Comparison of ENCODE assay signal across 24 cellular contexts in the genomic region with DNA sequence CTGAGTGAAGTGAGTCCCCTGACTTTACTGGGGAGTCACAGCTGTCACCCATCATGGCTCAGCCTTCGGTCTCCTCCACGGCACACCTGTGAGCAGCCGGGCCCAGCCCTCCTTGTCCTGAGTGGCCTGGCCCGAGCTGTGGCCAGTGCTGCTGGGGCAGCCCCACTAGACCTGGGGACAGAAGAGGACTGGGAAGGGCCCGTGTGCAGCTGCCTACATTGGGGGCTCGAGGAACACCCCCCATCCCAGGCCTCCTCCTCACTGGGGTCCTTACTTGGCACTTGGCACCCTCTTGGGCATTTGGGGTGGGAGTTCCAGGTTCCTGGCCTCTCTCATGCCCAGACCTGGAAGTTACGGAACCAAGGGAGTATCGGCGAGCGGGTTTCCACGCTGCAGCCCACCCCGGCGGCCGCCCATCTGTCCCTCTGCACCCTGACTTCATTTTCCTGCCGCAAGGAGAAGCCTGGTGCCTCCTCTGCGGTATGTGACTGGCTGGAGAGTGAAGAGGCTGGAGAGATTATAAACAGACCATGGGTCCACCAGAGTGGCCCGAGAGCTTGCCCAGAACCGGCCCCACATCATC.
DNase-seq lines count a peak whose midpoint lies in the region; ATAC-seq and TF ChIP-seq lines count a peak whose summit lies in the region.
"Had no signal": no experiment of that assay in that cellular context is flagged by ENCODE, and none has a peak within 500 bp of the region (broad histone marks: within the 10 kb centered on the region; RNA-seq: fewer than 3 reads in every experiment).

No MANE protein-coding gene starts in this region.

- H3K4me1 Mint-ChIP-seq in endodermal cell (no peaks in the 10 kb centered on the region), type B pancreatic cell (ENCODE audit: unreplicated experiment) (peaks cover 9% of the 10 kb centered on the region)
- no peaks in the 10 kb centered on the region for H3K4me1 Mint-ChIP-seq in stimulated activated naive B cell treated with anti-CD40 and anti-IgM and Interleukin-4, amounts not matched to agents 10 μg/mL and 1 μg/mL and 100 μg/mL, for 72 hours
- H3K4me1 Mint-ChIP-seq: CD8-positive, alpha-beta memory T cell had no signal

- H3K4me3 ChIP-seq in endodermal cell (ENCODE audit: low read length) (no peak overlapping the region), osteoblast (ENCODE audit: insufficient read depth, low read length) (no peak overlapping the region)
- H3K4me3 ChIP-seq: Peyer's patch had no signal

- H3K27me3 Mint-ChIP-seq in endodermal cell (ENCODE audit: insufficient read depth) (no peaks in the 10 kb centered on the region), type B pancreatic cell (peaks cover 14% of the 10 kb centered on the region)
- H3K27me3 Mint-ChIP-seq in stimulated activated naive B cell treated with anti-CD40 and anti-IgM and Interleukin-4, amounts not matched to agents 10 μg/mL and 1 μg/mL and 100 μg/mL, for 72 hours, result peaks cover 9 to 21% of the 10 kb centered on the region in 2 donors

- H3K36me3 Mint-ChIP-seq in endodermal cell (ENCODE audit: low read depth), result no peaks in the 10 kb centered on the region
- H3K36me3 Mint-ChIP-seq in type B pancreatic cell, result no peaks in the 10 kb centered on the region
- no peaks in the 10 kb centered on the region for H3K36me3 Mint-ChIP-seq in stimulated activated naive B cell treated with anti-CD40 and anti-IgM and Interleukin-4, amounts not matched to agents 10 μg/mL and 1 μg/mL and 100 μg/mL, for 72 hours
- H3K36me3 Mint-ChIP-seq: CD8-positive, alpha-beta memory T cell had no signal

- 90 to 94% methylated on average over 10 to 18 of the region's 18 CpGs for WGBS in endodermal cell (ENCODE audit: insufficient coverage in 1 of 2, insufficient read length in 1 of 2), 2 experiments

- H3K4me3 Mint-ChIP-seq in endodermal cell (no peak overlapping the region), type B pancreatic cell (no peak overlapping the region)
- H3K4me3 Mint-ChIP-seq in stimulated activated naive B cell treated with anti-CD40 and anti-IgM and Interleukin-4, amounts not matched to agents 10 μg/mL and 1 μg/mL and 100 μg/mL, for 72 hours, result no peak overlapping the region
- H3K4me3 Mint-ChIP-seq: CD8-positive, alpha-beta memory T cell had no signal

- H3K27me3 ChIP-seq in endodermal cell (ENCODE audit: control insufficient read depth, insufficient read depth, low read length, poor library complexity, severe bottlenecking) (no peaks in the 10 kb centered on the region), osteoblast (ENCODE audit: insufficient read depth, low read length) (no peaks in the 10 kb centered on the region)
- H3K27me3 ChIP-seq: Peyer's patch had no signal

- no peaks in the 10 kb centered on the region for H4K20me1 ChIP-seq in osteoblast (ENCODE audit: insufficient read depth, low read length)

- no peak overlapping the region for H3K9ac ChIP-seq in endodermal cell (ENCODE audit: extremely low read depth, low read length, poor library complexity, severe bottlenecking)

- no peaks in the 10 kb centered on the region for H3K79me2 ChIP-seq in osteoblast (ENCODE audit: insufficient read depth, low read length)

- no peaks in the 10 kb centered on the region for H3K9me3 ChIP-seq in endodermal cell (ENCODE audit: control insufficient read depth, low read length)
- H3K9me3 ChIP-seq in osteoblast (ENCODE audit: low read depth, low read length), result no peaks in the 10 kb centered on the region
- H3K9me3 ChIP-seq: Peyer's patch had no signal

- DNase-seq in activated CD8-positive, alpha-beta memory T cell treated with anti-CD3 and anti-CD28 coated beads, Interleukin-2, amount 50 U/mL, for 4 hours, result peak; percentile 5
- no peak for DNase-seq in activated CD8-positive, alpha-beta memory T cell treated with anti-CD3 and anti-CD28 coated beads, Interleukin-2, amount 50 U/mL, for 48 hours
- DNase-seq in endodermal cell (peak; percentile 26), osteoblast (ENCODE audit: insufficient read length, low spot score, missing footprints) (peak; percentile 57), type B pancreatic cell (ENCODE audit: extremely low spot score, unreplicated experiment) (peak; percentile 67), middle frontal gyrus (ENCODE audit: extremely low spot score, low spot score) (no peak)
- no peak for DNase-seq in stimulated activated naive B cell treated with anti-CD40 and anti-IgM and Interleukin-4, amounts not matched to agents 10 μg/mL and 1 μg/mL and 100 μg/mL, for 72 hours
- no peak for DNase-seq in activated CD4-positive, alpha-beta T cell treated with anti-CD3 and anti-CD28 coated beads, Interleukin-2, amount 50 U/mL, for 4 hours
- DNase-seq: ACHN, Calu3, DMS153, GDM1, GOT3, KG1, NCI-H1105 treated with DMSO at 0.1 percent for 48 hours, NCI-H1694, NCI-H2081, NCI-H2171, NCI-H524 treated with DMSO at 0.1 percent for 48 hours, NCI-H82 had no signal

- TF ChIP-seq CTCF in endodermal cell (conservative IDR thresholded peaks at IDR 0.05) (no peak), osteoblast (IDR thresholded peaks at IDR 0.05; ENCODE audit: extremely low read depth, low read depth, low read length) (no peak), type B pancreatic cell (conservative IDR thresholded peaks at IDR 0.05) (no peak)

- H3K27ac Mint-ChIP-seq in endodermal cell (no peak overlapping the region), type B pancreatic cell (no peak overlapping the region)
- no peak overlapping the region for H3K27ac Mint-ChIP-seq in stimulated activated naive B cell treated with anti-CD40 and anti-IgM and Interleukin-4, amounts not matched to agents 10 μg/mL and 1 μg/mL and 100 μg/mL, for 72 hours
- H3K27ac Mint-ChIP-seq: CD8-positive, alpha-beta memory T cell had no signal

- H3K9me3 Mint-ChIP-seq in endodermal cell (no peaks in the 10 kb centered on the region), type B pancreatic cell (no peaks in the 10 kb centered on the region)
- H3K9me3 Mint-ChIP-seq in stimulated activated naive B cell treated with anti-CD40 and anti-IgM and Interleukin-4, amounts not matched to agents 10 μg/mL and 1 μg/mL and 100 μg/mL, for 72 hours, result no peaks in the 10 kb centered on the region
- H3K9me3 Mint-ChIP-seq: CD8-positive, alpha-beta memory T cell had no signal

- H2AFZ ChIP-seq in osteoblast (ENCODE audit: low read length), result no peak overlapping the region

- no peaks in the 10 kb centered on the region for H3K4me1 ChIP-seq in endodermal cell (ENCODE audit: control insufficient read depth, insufficient read depth, low read length)
- no peaks in the 10 kb centered on the region for H3K4me1 ChIP-seq in osteoblast (ENCODE audit: insufficient read depth, low read length)

- no peak overlapping the region for H3K4me2 ChIP-seq in osteoblast (ENCODE audit: insufficient read depth, low read length)

- no peak for ATAC-seq in stimulated activated naive B cell treated with anti-CD40 and anti-IgM and Interleukin-4, amounts not matched to agents 10 μg/mL and 1 μg/mL and 100 μg/mL, for 72 hours (replicated peaks)
- ATAC-seq: HCT116 had no signal

- H3K36me3 ChIP-seq in endodermal cell (ENCODE audit: control insufficient read depth, insufficient read depth, low read length) (no peaks in the 10 kb centered on the region), osteoblast (ENCODE audit: insufficient read depth, low read length) (no peaks in the 10 kb centered on the region)
- H3K36me3 ChIP-seq: Peyer's patch had no signal

- H3K27ac ChIP-seq in endodermal cell (ENCODE audit: low read depth, low read length) (no peak overlapping the region), osteoblast (ENCODE audit: low read depth, low read length) (no peak overlapping the region)
- H3K27ac ChIP-seq: 22Rv1, Peyer's patch had no signal

Comparison
In these comparisons a context has a peak if more than half of its experiments do, and no peak if none do; other contexts are left out.
1. DNase-seq: peak in activated CD8-positive, alpha-beta memory T cell treated with anti-CD3 and anti-CD28 coated beads, Interleukin-2, amount 50 U/mL, for 4 hours (single experiment), endodermal cell (single experiment), osteoblast (single experiment) and type B pancreatic cell (single experiment); none in activated CD8-positive, alpha-beta memory T cell treated with anti-CD3 and anti-CD28 coated beads, Interleukin-2, amount 50 U/mL, for 48 hours (single experiment), middle frontal gyrus (single experiment), stimulated activated naive B cell treated with anti-CD40 and anti-IgM and Interleukin-4, amounts not matched to agents 10 μg/mL and 1 μg/mL and 100 μg/mL, for 72 hours (single experiment) and activated CD4-positive, alpha-beta T cell treated with anti-CD3 and anti-CD28 coated beads, Interleukin-2, amount 50 U/mL, for 4 hours (0 of 2).